9 cellular contexts compared by ENCODE assay signal in genomic region chr5:153964201-153965101, GRCh38.
DNase-seq lines count a peak whose midpoint lies in the region; ATAC-seq, FAIRE-seq and TF ChIP-seq lines count a peak whose summit lies in the region.
"Had no signal": no experiment of that assay in that cellular context is flagged by ENCODE, and none has a peak within 500 bp of the region (broad histone marks: within the 10 kb centered on the region; RNA-seq: fewer than 3 reads in every experiment).

No MANE protein-coding gene starts in this region.

- no peaks in the 10 kb centered on the region for H4K20me1 ChIP-seq in H1 (replicated peaks in 1 of 2; ENCODE audit: control insufficient read depth in 1 of 2, insufficient read depth in 2 of 2, low read length in 2 of 2)
- H4K20me1 ChIP-seq in osteoblast (ENCODE audit: insufficient read depth, low read length), result no peaks in the 10 kb centered on the region

- H4K91ac ChIP-seq in H1 (replicated peaks; ENCODE audit: insufficient read length, low read length), result peak overlapping the region; percentile 63

- no peak for TF ChIP-seq RAD21 in H1 (IDR thresholded peaks at IDR 0.05 in 1 of 2, conservative IDR thresholded peaks at IDR 0.05 in 1 of 2; ENCODE audit: low read depth in 2 of 2, low read length in 2 of 2)

- FAIRE-seq in H1 (lab: Jason Lieb, UNC), result no peak

- ATAC-seq in GM18909 (IDR thresholded peaks at IDR 0.05; ENCODE audit: poor library complexity, unreplicated experiment), result peak; percentile 9
- peak; percentile 17 for ATAC-seq in HG03354 (IDR thresholded peaks at IDR 0.05; ENCODE audit: poor library complexity, severe bottlenecking, unreplicated experiment)
- ATAC-seq in GM21515 (IDR thresholded peaks at IDR 0.05; ENCODE audit: unreplicated experiment), result no peak
- no peak for ATAC-seq in GM21825 (IDR thresholded peaks at IDR 0.05; ENCODE audit: unreplicated experiment)
- ATAC-seq in HG03139 (IDR thresholded peaks at IDR 0.05; ENCODE audit: unreplicated experiment), result no peak

- H4K5ac ChIP-seq in H1 (ENCODE audit: insufficient read length, low read depth, low read length), result no peak overlapping the region

- no peak for TF ChIP-seq POLR2A in H1 (IDR thresholded peaks at IDR 0.05; ENCODE audit: control extremely low read depth in 1 of 2, low read depth in 2 of 2, low read length in 2 of 2)

- 0 out of 2 replicates have a peak overlapping the region, but pooled peaks have one; percentile 75 for H2BK12ac ChIP-seq in H1 (ENCODE audit: low read depth, low read length)

- no peaks in the 10 kb centered on the region for H3K79me1 ChIP-seq in H1 (ENCODE audit: low read depth, low read length)

- 70% methylated on average over 19 of the region's 20 CpGs; no CpG with 5 or more reads in 1 of the 2 experiments for WGBS in H1 (ENCODE audit: extremely low coverage in 1 of 2, insufficient coverage in 1 of 2, insufficient read length in 1 of 2, insufficient replicate concordance in 2 of 2, low coverage in 1 of 2, low lambda C conversion rate in 2 of 2, missing lambda C conversion rate in 1 of 2), 2 experiments

- H3K36me3 ChIP-seq in H1 (ENCODE audit: control insufficient read depth in 2 of 4, insufficient read depth in 4 of 4, low read length in 3 of 4), result no peaks in the 10 kb centered on the region
- no peaks in the 10 kb centered on the region for H3K36me3 ChIP-seq in osteoblast (ENCODE audit: insufficient read depth, low read length)

- H2BK15ac ChIP-seq in H1 (ENCODE audit: low read length), result no peak overlapping the region

- CTCF ChIA-PET in H1 (lab: Charles Lee; ENCODE audit: partially characterized antibody), result interaction anchor here (0.6 to 5.2 kb wide), 97 partner anchors 8 to 1449 kb away, joined by 3 to 78 read pairs (median 4); partner anchors contain the start of gene GRIA1

- no peak for TF ChIP-seq EP300 in H1 (IDR thresholded peaks at IDR 0.05; ENCODE audit: borderline replicate concordance in 1 of 2, low read depth in 2 of 2, low read length in 2 of 2)

- H3K4ac ChIP-seq in H1 (replicated peaks; ENCODE audit: insufficient read length, low read depth, low read length), result no peak overlapping the region

- H3K4me2 ChIP-seq in H1 (ENCODE audit: insufficient read depth in 1 of 2, low read depth in 2 of 2, low read length in 2 of 2) (peak overlapping the region; percentile 1 to 49; a peak in 3 of 4 replicates), osteoblast (ENCODE audit: insufficient read depth, low read length) (peak overlapping the region; percentile 65)

- peaks cover 4 to 17% (median 8%) of the 10 kb centered on the region in 4 experiments for H3K4me1 ChIP-seq in H1 (replicated peaks in 1 of 4; ENCODE audit: control insufficient read depth in 3 of 4, insufficient read depth in 4 of 4, low read length in 3 of 4)
- H3K4me1 ChIP-seq in osteoblast (ENCODE audit: insufficient read depth, low read length), result peaks cover 6% of the 10 kb centered on the region

- no peak overlapping the region for H3K56ac ChIP-seq in H1 (replicated peaks; ENCODE audit: insufficient read length, low read depth, low read length)

- H2BK20ac ChIP-seq in H1 (ENCODE audit: low read length), result peak overlapping the region; percentile 52; the same call in 1 of the 2 replicates

- H3K9me3 ChIP-seq in H1 (ENCODE audit: insufficient read depth in 2 of 2, low read depth in 1 of 2, low read length in 1 of 2), result no peaks in the 10 kb centered on the region
- H3K9me3 ChIP-seq in osteoblast (ENCODE audit: low read depth, low read length), result no peaks in the 10 kb centered on the region

- no peaks in the 10 kb centered on the region for H3K79me2 ChIP-seq in H1 (ENCODE audit: control insufficient read depth in 1 of 2, insufficient read depth in 2 of 2, low read length in 2 of 2)
- H3K79me2 ChIP-seq in osteoblast (ENCODE audit: insufficient read depth, low read length), result no peaks in the 10 kb centered on the region

- no peaks in the 10 kb centered on the region; a peak in 1 of 7 replicates for H3K27me3 ChIP-seq in H1 (replicated peaks in 1 of 4; ENCODE audit: control insufficient read depth in 3 of 4, extremely low read depth in 1 of 4, insufficient read depth in 3 of 4, low read length in 3 of 4)
- H3K27me3 ChIP-seq in osteoblast (ENCODE audit: insufficient read depth, low read length), result peaks cover 3% of the 10 kb centered on the region

- H2BK120ac ChIP-seq in H1 (replicated peaks; ENCODE audit: low read depth, low read length), result no peak overlapping the region

- H2AK5ac ChIP-seq in H1 (ENCODE audit: low read depth, low read length), result no peak overlapping the region

- H3K4me3 ChIP-seq in H1 (ENCODE audit: extremely low read depth in 1 of 4, insufficient read depth in 2 of 4, low read depth in 3 of 4, low read length in 4 of 4), result peak overlapping the region in 3 of 4 experiments; percentile 4 to 46 (median 8); a peak in 4 of 8 replicates
- H3K4me3 ChIP-seq in osteoblast (ENCODE audit: insufficient read depth, low read length), result peak overlapping the region; percentile 36

- H3K18ac ChIP-seq in H1 (ENCODE audit: extremely low read depth, low read length), result peak overlapping the region; percentile 44

- DNase-seq in H1 (ENCODE audit: low read depth in 1 of 2, low spot score in 2 of 2), result peak in 1 of 2 experiments; percentile 81
- DNase-seq in osteoblast (ENCODE audit: insufficient read length, low spot score, missing footprints), result no peak
- no peak for DNase-seq in activated effector memory CD4-positive, alpha-beta T cell treated with Interleukin-2 at 50 U/mL for 16 hours
- DNase-seq: activated CD4-positive, alpha-beta T cell treated with anti-CD3 and anti-CD28 coated beads for 1 hour had no signal

- H3K23me2 ChIP-seq in H1 (ENCODE audit: low read depth, low read length), result no peaks in the 10 kb centered on the region; the same call in 1 of the 2 replicates

- no peak overlapping the region; the same call in 1 of the 2 replicates for H4K8ac ChIP-seq in H1 (ENCODE audit: extremely low read depth, insufficient read depth, low read length)

- H3K9ac ChIP-seq in H1 (replicated peaks in 1 of 4; ENCODE audit: extremely low read depth in 1 of 4, low read depth in 3 of 4, low read length in 3 of 4), result no peak overlapping the region

- H2AFZ ChIP-seq in H1 (ENCODE audit: low read length) (peak overlapping the region; percentile 88), osteoblast (ENCODE audit: low read length) (peak overlapping the region; percentile 58)

- H3K23ac ChIP-seq in H1 (ENCODE audit: insufficient read length), result no peak overlapping the region

- TF ChIP-seq CTCF in H1 (IDR thresholded peaks at IDR 0.05; ENCODE audit: control extremely low read depth in 1 of 3, insufficient read depth in 1 of 3, low read depth in 1 of 3, low read length in 3 of 3), result no peak
- TF ChIP-seq CTCF in osteoblast (IDR thresholded peaks at IDR 0.05; ENCODE audit: extremely low read depth, low read depth, low read length), result no peak

- POLR2A ChIA-PET in H1 (lab: Charles Lee; ENCODE audit: partially characterized antibody), result interaction anchor here (0.7 to 1.1 kb wide), 2 partner anchors 13 to 140 kb away, joined by 3 to 4 read pairs; no protein-coding TSS in a partner anchor

- H3K27ac ChIP-seq in H1 (ENCODE audit: low read depth, low read length) (no peak overlapping the region), osteoblast (ENCODE audit: low read depth, low read length) (no peak overlapping the region)

- no peak overlapping the region for H3K14ac ChIP-seq in H1 (ENCODE audit: insufficient read length)

- peak overlapping the region; percentile 19; the same call in 1 of the 2 replicates for H2BK5ac ChIP-seq in H1 (ENCODE audit: low read depth, low read length)

TF ChIP-seq in H1, 55 proteins besides CTCF, POLR2A, EP300 and RAD21:
- TF ChIP-seq JUN (IDR thresholded peaks at IDR 0.05; ENCODE audit: low read depth, low read length), result no peak
- TF ChIP-seq POU5F1 (IDR thresholded peaks at IDR 0.05; ENCODE audit: low read depth, low read length), result no peak
- TF ChIP-seq ATF2 (IDR thresholded peaks at IDR 0.05; ENCODE audit: low read length), result no peak
- no peak for TF ChIP-seq RNF2 (IDR thresholded peaks at IDR 0.05; ENCODE audit: borderline replicate concordance, low read depth, low read length, missing control alignments, poor library complexity, severe bottlenecking)
- no peak for TF ChIP-seq KDM5A (IDR thresholded peaks at IDR 0.05; ENCODE audit: low read length)

Comparison
In these comparisons a context has a peak if more than half of its experiments do, and no peak if none do; other contexts are left out.
1. ATAC-seq: peak in GM18909 (single experiment) and HG03354 (single experiment); none in GM21515 (single experiment), GM21825 (single experiment) and HG03139 (single experiment).